In the genomic region with DNA sequence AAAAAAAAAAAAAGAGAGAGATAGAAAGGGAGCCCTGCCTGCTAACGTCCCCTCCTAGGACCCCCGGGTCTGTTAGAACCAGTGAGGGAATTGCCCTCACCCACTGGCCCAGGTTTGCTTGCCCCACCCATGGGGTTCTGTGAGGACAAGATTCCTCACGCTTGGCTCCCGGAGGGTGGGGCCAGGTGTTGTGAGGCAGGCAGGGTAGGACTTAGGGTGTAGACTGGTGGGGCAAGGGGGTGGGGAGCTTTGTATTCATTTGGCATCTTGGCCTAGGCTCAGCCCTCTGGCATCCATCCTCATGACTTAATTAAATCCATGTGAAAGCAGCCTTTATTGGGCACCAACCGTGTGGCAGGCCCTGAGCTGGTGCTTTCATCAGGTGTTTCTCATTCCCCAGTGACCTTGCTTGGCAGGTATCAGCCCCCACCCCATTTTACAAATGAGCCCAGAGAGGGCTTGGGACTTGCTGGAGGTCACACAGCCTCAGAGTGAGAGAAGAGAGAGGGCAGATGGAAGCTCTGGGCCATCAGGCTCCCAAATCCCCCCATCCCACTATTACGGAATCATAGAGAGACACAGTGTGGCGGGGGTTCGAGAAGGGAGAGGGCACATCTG, we compare ENCODE assay signal across 14 cellular contexts. TPM values are rescaled to one million over a fixed set of nuclear protein-coding genes. Genes with fewer than 3 reads are reported as not detected.
DNase-seq lines count a peak whose midpoint lies in the region; ATAC-seq and TF ChIP-seq lines count a peak whose summit lies in the region.
"Had no signal": no experiment of that assay in that cellular context is flagged by ENCODE, and none has a peak within 500 bp of the region (broad histone marks: within the 10 kb centered on the region; RNA-seq: fewer than 3 reads in every experiment).

No MANE protein-coding gene starts in this region.

- no peaks in the 10 kb centered on the region for H3K27me3 Mint-ChIP-seq in activated naive CD4-positive, alpha-beta T cell treated with anti-CD3 and anti-CD28 coated beads for 36 hours (ENCODE audit: low read depth)
- H3K27me3 Mint-ChIP-seq in endodermal cell (ENCODE audit: insufficient read depth): no peaks in the 10 kb centered on the region

- H3K4me3 Mint-ChIP-seq in activated naive CD4-positive, alpha-beta T cell treated with anti-CD3 and anti-CD28 coated beads for 36 hours: no peak overlapping the region
- H3K4me3 Mint-ChIP-seq in endodermal cell: no peak overlapping the region

- TF ChIP-seq CTCF in endodermal cell (conservative IDR thresholded peaks at IDR 0.05): no peak
- no peak for TF ChIP-seq CTCF in lower leg skin (IDR thresholded peaks at IDR 0.05)
- no peak for TF ChIP-seq CTCF in spleen (IDR thresholded peaks at IDR 0.05 in 8 of 11, conservative IDR thresholded peaks at IDR 0.05 in 3 of 11)

- CTCF ChIA-PET in activated naive CD4-positive, alpha-beta T cell treated with anti-CD3 and anti-CD28 coated beads for 36 hours (lab: Charles Lee): interaction anchor here (0.6 kb wide), 1 partner anchor 120 kb away, joined by 4 read pairs; no protein-coding TSS in a partner anchor

- H3K27ac Mint-ChIP-seq in activated naive CD4-positive, alpha-beta T cell treated with anti-CD3 and anti-CD28 coated beads for 36 hours: no peak overlapping the region
- H3K27ac Mint-ChIP-seq in endodermal cell: no peak overlapping the region

- H3K9ac ChIP-seq in endodermal cell (ENCODE audit: extremely low read depth, low read length, poor library complexity, severe bottlenecking): no peak overlapping the region

- H3K9me3 Mint-ChIP-seq in activated naive CD4-positive, alpha-beta T cell treated with anti-CD3 and anti-CD28 coated beads for 36 hours: no peaks in the 10 kb centered on the region
- H3K9me3 Mint-ChIP-seq in endodermal cell: no peaks in the 10 kb centered on the region

- H3K36me3 Mint-ChIP-seq in activated naive CD4-positive, alpha-beta T cell treated with anti-CD3 and anti-CD28 coated beads for 36 hours (ENCODE audit: low read depth): no peaks in the 10 kb centered on the region
- H3K36me3 Mint-ChIP-seq in endodermal cell (ENCODE audit: low read depth): no peaks in the 10 kb centered on the region

- H3K4me1 ChIP-seq in endodermal cell (ENCODE audit: control insufficient read depth, insufficient read depth, low read length) (no peaks in the 10 kb centered on the region), spleen (peaks cover 0 to 11% (median 0%) of the 10 kb centered on the region in 6 donors)

- WGBS in endodermal cell (ENCODE audit: insufficient coverage in 1 of 2, insufficient read length in 1 of 2), 2 experiments: 81 to 90% methylated on average over 4 to 8 of the region's 8 CpGs
- WGBS in lower leg skin, 2 donors: 60 to 65% methylated on average over 8 of the region's 8 CpGs
- 80 to 96% (median 90%) methylated on average over 8 of the region's 8 CpGs for WGBS in spleen, 5 donors

- H3K27ac ChIP-seq in endodermal cell (ENCODE audit: low read depth, low read length) (no peak overlapping the region), spleen (no peak overlapping the region)
- H3K27ac ChIP-seq: C4-2B had no signal

- no peak for ATAC-seq in HG03354 (IDR thresholded peaks at IDR 0.05; ENCODE audit: poor library complexity, severe bottlenecking, unreplicated experiment)

- TF ChIP-seq POLR2A in lower leg skin (IDR thresholded peaks at IDR 0.05) (no peak), spleen (IDR thresholded peaks at IDR 0.05) (no peak)

- peak; percentile 3 for DNase-seq in activated naive CD4-positive, alpha-beta T cell treated with anti-CD3 and anti-CD28 coated beads for 36 hours
- DNase-seq in activated naive CD4-positive, alpha-beta T cell (lab: John Stamatoyannopoulos, UW): no peak
- DNase-seq in endodermal cell: peak; percentile 35
- DNase-seq in lower leg skin (ENCODE audit: low spot score in 2 of 2): peak; percentile 56 to 86
- DNase-seq in spleen: peak; percentile 40
- DNase-seq in nucleus accumbens (lab: John Stamatoyannopoulos, UW): no peak
- DNase-seq in islet precursor cell: no peak
- DNase-seq: HCEC 1CT, MV-4-11, NCI-H1417 treated with DMSO at 0.1 percent for 48 hours, NCI-H2081 had no signal

- no peak overlapping the region for H3K4me3 ChIP-seq in endodermal cell (ENCODE audit: low read length)
- H3K4me3 ChIP-seq in lower leg skin (ENCODE audit: low read depth, poor library complexity, severe bottlenecking): no peak overlapping the region
- H3K4me3 ChIP-seq in spleen: no peak overlapping the region

- H3K36me3 ChIP-seq in endodermal cell (ENCODE audit: control insufficient read depth, insufficient read depth, low read length): no peaks in the 10 kb centered on the region
- H3K36me3 ChIP-seq in spleen: peaks cover 0 to 74% (median 0%) of the 10 kb centered on the region in 6 donors

- intact Hi-C loops in activated naive CD4-positive, alpha-beta T cell treated with anti-CD3 and anti-CD28 coated beads for 36 hours (cut with micrococcal nuclease): no loop called here
- intact Hi-C loops in lower leg skin (cut with DNase I; ENCODE audit: low total_unique reads) (no loop called here), spleen (cut with DNase I; ENCODE audit: low total_unique reads) (no loop called here)

- no peaks in the 10 kb centered on the region for H3K27me3 ChIP-seq in endodermal cell (ENCODE audit: control insufficient read depth, insufficient read depth, low read length, poor library complexity, severe bottlenecking)
- no peaks in the 10 kb centered on the region for H3K27me3 ChIP-seq in spleen (replicated peaks in 1 of 7)

- no peaks in the 10 kb centered on the region for H3K9me3 ChIP-seq in endodermal cell (ENCODE audit: control insufficient read depth, low read length)
- H3K9me3 ChIP-seq in spleen: no peaks in the 10 kb centered on the region

- H3K4me1 Mint-ChIP-seq in activated naive CD4-positive, alpha-beta T cell treated with anti-CD3 and anti-CD28 coated beads for 36 hours (ENCODE audit: low read depth): no peaks in the 10 kb centered on the region
- no peaks in the 10 kb centered on the region for H3K4me1 Mint-ChIP-seq in endodermal cell

RNA-seq across cellular contexts. Expression of gene RAB44, which starts 19.0 kb away (rescaled TPM):
- under 1 TPM in 1 of 2 experiments, not detected in 1; 0.05 TPM for total RNA-seq in activated naive CD4-positive, alpha-beta T cell treated with anti-CD3 and anti-CD28 coated beads for 36 hours
- not detected for total RNA-seq in endodermal cell
- not detected for polyA plus RNA-seq in endodermal cell (2013, experiment 1 of 2)
- not detected for polyA plus RNA-seq in endodermal cell (2013, experiment 2 of 2)
- total RNA-seq in lower leg skin: under 1 TPM; 0.10 to 0.65 (median 0.26) TPM
- total RNA-seq in spleen: 1 to 10 TPM in 5 of 7 donors, under 1 TPM in 2; 0.54 to 3.5 (median 1.3) TPM
- under 1 TPM; 0.06 to 0.26 (median 0.24) TPM for polyA plus RNA-seq in spleen
- total RNA-seq: HT1080 had no signal

RNA-seq across cellular contexts. Expression of gene CDKN1A, which starts 38.1 kb away (rescaled TPM):
- total RNA-seq in activated naive CD4-positive, alpha-beta T cell treated with anti-CD3 and anti-CD28 coated beads for 36 hours: 10 to 100 TPM; 90.1 to 92.3 TPM
- total RNA-seq in endodermal cell (1 to 10 TPM; 1.9 to 3.7 TPM), lower leg skin (100 to 1,000 TPM; 143 to 200 (median 181) TPM), spleen (10 to 100 TPM; 26.5 to 58.5 (median 32.8) TPM)
- 45.0 TPM for polyA plus RNA-seq in endodermal cell (2013, experiment 1 of 2)
- polyA plus RNA-seq in endodermal cell (2013, experiment 2 of 2): 50.3 TPM
- polyA plus RNA-seq in spleen: 10 to 100 TPM; 10.7 to 18.4 (median 11.9) TPM

Comparison
In these comparisons a context has a peak if more than half of its experiments do, and no peak if none do; other contexts are left out.
1. DNase-seq: peak in activated naive CD4-positive, alpha-beta T cell treated with anti-CD3 and anti-CD28 coated beads for 36 hours (single experiment), endodermal cell (single experiment), lower leg skin (2 of 2) and spleen (single experiment); none in activated naive CD4-positive, alpha-beta T cell (0 of 4), nucleus accumbens (0 of 56) and islet precursor cell (single experiment).
2. RNA of gene CDKN1A, which starts 38.1 kb away (total RNA-seq): 143 to 200 TPM in lower leg skin, 90.1 to 92.3 TPM in activated naive CD4-positive, alpha-beta T cell treated with anti-CD3 and anti-CD28 coated beads for 36 hours and 26.5 to 58.5 TPM in spleen; 1.9 to 3.7 TPM in endodermal cell; every median in the first group is over 4 times any median in the second.